15 cellular contexts compared by ENCODE assay signal in the genomic region with DNA sequence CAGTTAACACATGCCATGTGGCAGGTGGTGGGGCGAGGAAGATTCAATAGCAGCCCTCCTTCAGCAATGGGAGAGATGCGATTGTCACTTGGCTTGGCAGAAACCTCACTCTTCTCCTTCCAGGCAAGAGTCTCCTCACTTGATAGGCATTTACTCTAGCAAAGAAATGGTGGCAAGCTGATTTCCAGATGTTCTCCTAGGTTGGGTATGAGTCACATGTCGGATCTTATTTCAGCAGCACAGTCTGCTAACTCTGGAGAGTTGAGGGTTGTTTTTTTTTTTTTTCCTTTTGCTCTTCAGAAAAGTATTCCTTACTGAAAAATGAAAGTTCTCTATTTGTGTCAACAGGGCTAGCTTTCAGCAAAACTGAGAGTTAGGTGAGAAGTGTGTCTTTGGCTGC.
DNase-seq lines count a peak whose midpoint lies in the region; ATAC-seq and TF ChIP-seq lines count a peak whose summit lies in the region.
"Had no signal": no experiment of that assay in that cellular context is flagged by ENCODE, and none has a peak within 500 bp of the region (broad histone marks: within the 10 kb centered on the region; RNA-seq: fewer than 3 reads in every experiment).

No MANE protein-coding gene starts in this region.

- H3K4me2 ChIP-seq in parathyroid adenoma (ENCODE audit: low read length) (no peak overlapping the region), Karpas-422 (ENCODE audit: low read depth, low read length, poor library complexity, severe bottlenecking) (no peak overlapping the region)

- no peak overlapping the region for H3K9ac ChIP-seq in parathyroid adenoma
- H3K9ac ChIP-seq in Karpas-422 (ENCODE audit: low read length): no peak overlapping the region

- no peak for TF ChIP-seq CTCF in parathyroid adenoma (IDR thresholded peaks at IDR 0.05)

- H4K20me1 ChIP-seq in Karpas-422 (ENCODE audit: insufficient read depth, low read depth, low read length): no peaks in the 10 kb centered on the region

- H3K9me2 ChIP-seq in Karpas-422 (replicated peaks; ENCODE audit: insufficient read depth, low read length): no peaks in the 10 kb centered on the region

- DNase-seq in EL (peak; percentile 36), NCI-H2171 treated with DMSO at 0.1 percent for 48 hours (lab: John Stamatoyannopoulos, UW) (peak; percentile 95), fibroblast of gingiva (ENCODE audit: low read depth) (peak; percentile 80), 8988T (no peak), amniotic stem cell (lab: John Stamatoyannopoulos, UW) (no peak), Karpas-422 (no peak)
- DNase-seq: activated CD4-positive, alpha-beta T cell treated with anti-CD3 and anti-CD28 coated beads for 48 hours; body of pancreas; Caco-2; effector memory CD4-positive, alpha-beta T cell; hippocampal formation; Kasumi-1; NCI-H226 had no signal

- ATAC-seq in GM19395 (IDR thresholded peaks at IDR 0.05; ENCODE audit: unreplicated experiment): no peak

- H2AFZ ChIP-seq in parathyroid adenoma: no peak overlapping the region
- no peak overlapping the region for H2AFZ ChIP-seq in Karpas-422 (ENCODE audit: low read length)

- no peak overlapping the region for H3K4me3 ChIP-seq in parathyroid adenoma (ENCODE audit: low read depth, low read length)
- no peak overlapping the region for H3K4me3 ChIP-seq in Karpas-422 (ENCODE audit: low read length)
- H3K4me3 ChIP-seq: body of pancreas had no signal

- no peaks in the 10 kb centered on the region for H3K36me3 ChIP-seq in parathyroid adenoma (ENCODE audit: control insufficient read depth, insufficient read depth, low read length)
- H3K36me3 ChIP-seq in Karpas-422 (ENCODE audit: insufficient read depth, low read length): no peaks in the 10 kb centered on the region

- H3K9me3 ChIP-seq in parathyroid adenoma (ENCODE audit: control insufficient read depth, low read length) (no peaks in the 10 kb centered on the region), Karpas-422 (ENCODE audit: low read length) (no peaks in the 10 kb centered on the region)
- H3K9me3 ChIP-seq: body of pancreas, Caco-2 had no signal

- H3K27ac ChIP-seq in parathyroid adenoma (peak overlapping the region; percentile 41), Karpas-422 (ENCODE audit: low read length) (no peak overlapping the region)

- peaks cover 10% of the 10 kb centered on the region for H3K4me1 ChIP-seq in parathyroid adenoma
- no peaks in the 10 kb centered on the region for H3K4me1 ChIP-seq in Karpas-422 (ENCODE audit: low read length)
- H3K4me1 ChIP-seq: Caco-2 had no signal

- H3K27me3 ChIP-seq in parathyroid adenoma (ENCODE audit: control insufficient read depth, insufficient read depth, low read length): no peaks in the 10 kb centered on the region
- no peaks in the 10 kb centered on the region for H3K27me3 ChIP-seq in Karpas-422 (ENCODE audit: low read length)
- H3K27me3 ChIP-seq: body of pancreas had no signal

- H3K79me2 ChIP-seq in parathyroid adenoma (no peaks in the 10 kb centered on the region), Karpas-422 (ENCODE audit: low read length) (no peaks in the 10 kb centered on the region)

Comparison
In these comparisons a context has a peak if more than half of its experiments do, and no peak if none do; other contexts are left out.
1. DNase-seq: peak in EL (single experiment), NCI-H2171 treated with DMSO at 0.1 percent for 48 hours (single experiment) and fibroblast of gingiva (single experiment); none in 8988T (single experiment), amniotic stem cell (single experiment) and Karpas-422 (single experiment).